In the genomic region with DNA sequence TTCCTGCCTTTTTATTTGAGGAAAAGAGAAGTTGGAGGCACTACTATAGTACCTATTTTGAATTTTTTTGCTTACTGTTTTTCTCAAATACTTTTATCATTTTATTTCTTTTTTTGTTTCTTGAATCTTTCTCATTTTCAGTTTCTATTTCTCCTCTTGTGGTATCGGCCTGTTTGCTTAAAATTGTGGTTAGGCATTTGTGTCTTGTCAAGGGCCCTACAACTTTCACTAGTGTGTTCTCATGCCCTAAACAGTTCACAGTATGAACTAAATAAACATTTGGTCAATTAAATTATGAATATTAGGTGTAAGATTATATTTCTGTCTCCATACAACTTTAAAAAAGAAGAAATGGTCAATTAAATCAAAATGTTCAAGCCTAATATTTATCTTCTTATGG, we compare ENCODE assay signal across 26 cellular contexts.
"Had no signal": no experiment of that assay in that cellular context is flagged by ENCODE, and none has a peak within 500 bp of the region (broad histone marks: within the 10 kb centered on the region; RNA-seq: fewer than 3 reads in every experiment).

No MANE protein-coding gene starts in this region.

- H3K4me1 ChIP-seq: adrenal gland, breast epithelium, colonic mucosa had no signal

- ATAC-seq: Panc1, Right ventricle myocardium inferior had no signal

- H3K27me3 ChIP-seq: adrenal gland, breast epithelium, colonic mucosa had no signal

- H3K36me3 Mint-ChIP-seq: activated CD4-positive, alpha-beta memory T cell treated with anti-CD3 and anti-CD28 coated beads for 36 hours; activated naive CD8-positive, alpha-beta T cell treated with anti-CD3 and anti-CD28 coated beads, Interleukin-2, amount 10 ng/mL, durations not matched to agents 7 days and 5 days had no signal

- H3K27ac Mint-ChIP-seq: activated CD4-positive, alpha-beta memory T cell treated with anti-CD3 and anti-CD28 coated beads for 36 hours; activated CD4-positive, alpha-beta T cell treated with anti-CD3 and anti-CD28 coated beads, Interleukin-2, amount 10 ng/mL, durations not matched to agents 7 days and 5 days; activated naive CD8-positive, alpha-beta T cell treated with anti-CD3 and anti-CD28 coated beads, Interleukin-2, amount 10 ng/mL, durations not matched to agents 7 days and 5 days; activated T-helper 2 cell treated with anti-CD3 and anti-CD28 coated beads, Interferon-gamma antibody, Interleukin-2, Interleukin-4, amounts not matched to agents 10 μg/mL and 5 μg/mL and 100 μg/mL, durations not matched to agents 14 hours and 24 hours and 36 hours had no signal

- H3K9me3 ChIP-seq: adrenal gland, breast epithelium, colonic mucosa had no signal

- H3K9me3 Mint-ChIP-seq: activated CD4-positive, alpha-beta memory T cell treated with anti-CD3 and anti-CD28 coated beads for 36 hours; activated CD4-positive, alpha-beta T cell treated with anti-CD3 and anti-CD28 coated beads, Interleukin-2, amount 10 ng/mL, durations not matched to agents 7 days and 5 days had no signal

- H3K27ac ChIP-seq: adrenal gland, breast epithelium, colonic mucosa, SK-N-MC, VCaP had no signal

- H3K4me1 Mint-ChIP-seq: activated CD4-positive, alpha-beta T cell treated with anti-CD3 and anti-CD28 coated beads, Interleukin-2, amount 10 ng/mL, durations not matched to agents 7 days and 5 days; activated naive CD8-positive, alpha-beta T cell treated with anti-CD3 and anti-CD28 coated beads, Interleukin-2, amount 10 ng/mL, durations not matched to agents 7 days and 5 days had no signal

- H3K36me3 ChIP-seq: adrenal gland, breast epithelium, colonic mucosa had no signal

- H3K4me3 Mint-ChIP-seq: activated CD4-positive, alpha-beta memory T cell treated with anti-CD3 and anti-CD28 coated beads for 36 hours; activated CD4-positive, alpha-beta T cell treated with anti-CD3 and anti-CD28 coated beads, Interleukin-2, amount 10 ng/mL, durations not matched to agents 7 days and 5 days; activated naive CD8-positive, alpha-beta T cell treated with anti-CD3 and anti-CD28 coated beads, Interleukin-2, amount 10 ng/mL, durations not matched to agents 7 days and 5 days had no signal

- H3K27me3 Mint-ChIP-seq: activated CD4-positive, alpha-beta memory T cell treated with anti-CD3 and anti-CD28 coated beads for 36 hours; activated CD4-positive, alpha-beta T cell treated with anti-CD3 and anti-CD28 coated beads, Interleukin-2, amount 10 ng/mL, durations not matched to agents 7 days and 5 days; activated naive CD8-positive, alpha-beta T cell treated with anti-CD3 and anti-CD28 coated beads, Interleukin-2, amount 10 ng/mL, durations not matched to agents 7 days and 5 days had no signal

- DNase-seq: activated CD4-positive, alpha-beta memory T cell treated with anti-CD3 and anti-CD28 coated beads for 36 hours; activated CD4-positive, alpha-beta T cell treated with anti-CD3 and anti-CD28 coated beads, Interleukin-2, amount 10 ng/mL, durations not matched to agents 7 days and 5 days; activated CD4-positive, CD25-positive, alpha-beta regulatory T cell; activated CD8-positive, alpha-beta memory T cell treated with anti-CD3 and anti-CD28 coated beads for 24 hours; activated naive CD4-positive, alpha-beta T cell treated with anti-CD3 and anti-CD28 coated beads, Interleukin-2, amount 50 U/mL, for 16 hours; activated naive CD8-positive, alpha-beta T cell treated with anti-CD3 and anti-CD28 coated beads, Interleukin-2, amount 10 ng/mL, durations not matched to agents 7 days and 5 days; activated T-cell treated with anti-CD3 and anti-CD28 coated beads for 4 hours; activated T-cell treated with anti-CD3 and anti-CD28 coated beads, Interleukin-2, amount 50 U/mL, for 48 hours; adrenal gland; aorta; caudate nucleus; colonic mucosa; NCI-H1048; NCI-H1930; NCI-H2171 treated with DMSO at 0.1 percent for 48 hours; NCI-H226; NCI-H526; NCI-H774; RPMI8226; T-helper 1 cell had no signal

- H3K4me3 ChIP-seq: adrenal gland, breast epithelium, colonic mucosa, SK-N-MC had no signal
